Comparison of ENCODE assay signal across 23 cellular contexts in the genomic region with DNA sequence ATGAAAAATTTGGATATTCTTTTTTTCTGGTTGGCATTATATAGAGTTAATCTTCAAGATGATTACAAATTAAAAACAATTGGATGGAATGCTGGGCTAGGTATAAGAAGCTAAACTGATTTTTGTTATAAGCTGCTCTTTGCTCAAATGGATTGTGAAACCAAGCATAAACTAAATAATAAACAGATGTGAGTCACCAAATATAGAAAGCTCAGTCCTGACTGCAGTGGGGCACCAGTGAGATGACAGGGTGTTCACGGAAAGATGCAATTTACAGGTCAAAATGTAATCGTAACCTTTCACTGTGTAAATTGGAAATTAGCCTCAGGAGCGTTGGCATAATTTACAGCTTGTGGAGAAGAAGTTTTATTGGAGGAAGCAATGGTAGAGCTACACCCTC.
A peak's percentile ranks its signal among the peaks of the same experiment; 100 is the strongest.
DNase-seq lines count a peak whose midpoint lies in the region; ATAC-seq lines count a peak whose summit lies in the region.
"Had no signal": no experiment of that assay in that cellular context is flagged by ENCODE, and none has a peak within 500 bp of the region (broad histone marks: within the 10 kb centered on the region; RNA-seq: fewer than 3 reads in every experiment).

No MANE protein-coding gene starts in this region.

- H3K9ac ChIP-seq in BLaER1 treated with 17β-estradiol and CSF1 and Interleukin-3, amounts not matched to agents 10 nM and 100 nM: no peak overlapping the region

- peaks cover 0 to 3% (median 3%) of the 10 kb centered on the region in 11 experiments; a peak in 17 of 22 replicates for H3K9me3 ChIP-seq in BLaER1 treated with 17β-estradiol and CSF1 and Interleukin-3, amounts not matched to agents 10 nM and 100 nM (replicated peaks in 1 of 11)
- H3K9me3 ChIP-seq: gastrocnemius medialis, right lobe of liver, thyroid gland had no signal

- H3K4me1 ChIP-seq in BLaER1 treated with 17β-estradiol and CSF1 and Interleukin-3, amounts not matched to agents 10 nM and 100 nM: peaks cover 0 to 36% (median 28%) of the 10 kb centered on the region in 10 experiments; a peak in 17 of 20 replicates
- H3K4me1 ChIP-seq: gastrocnemius medialis, right lobe of liver, thyroid gland had no signal

- no peaks in the 10 kb centered on the region; a peak in 1 of 22 replicates for H3K27me3 ChIP-seq in BLaER1 treated with 17β-estradiol and CSF1 and Interleukin-3, amounts not matched to agents 10 nM and 100 nM
- H3K27me3 ChIP-seq: gastrocnemius medialis, right lobe of liver, thyroid gland had no signal

- H3K4me2 ChIP-seq in BLaER1 treated with 17β-estradiol and CSF1 and Interleukin-3, amounts not matched to agents 10 nM and 100 nM: peak overlapping the region in 6 of 11 experiments; percentile 63 to 80 (median 74); a peak in 5 of 22 replicates

- H4K20me1 ChIP-seq in BLaER1 treated with 17β-estradiol and CSF1 and Interleukin-3, amounts not matched to agents 10 nM and 100 nM: peaks cover 0 to 22% (median 11%) of the 10 kb centered on the region in 11 experiments; a peak in 12 of 22 replicates

- H3K36me3 ChIP-seq in BLaER1 treated with 17β-estradiol and CSF1 and Interleukin-3, amounts not matched to agents 10 nM and 100 nM: peaks cover 13 to 55% (median 25%) of the 10 kb centered on the region in 11 experiments; a peak in 21 of 22 replicates
- H3K36me3 ChIP-seq: gastrocnemius medialis, right lobe of liver, thyroid gland had no signal

- ATAC-seq in GM19395 (IDR thresholded peaks at IDR 0.05; ENCODE audit: unreplicated experiment): no peak
- no peak for ATAC-seq in HG02678 (IDR thresholded peaks at IDR 0.05; ENCODE audit: unreplicated experiment)
- ATAC-seq: gastrocnemius medialis; right lobe of liver; SK-N-SH treated with all-trans-retinoic acid at 6 μM for 48 hours; stimulated activated naive CD8-positive, alpha-beta T cell treated with anti-CD3 and anti-CD28 coated beads, Interleukin-15, amount 100 ng/mL, for 72 hours had no signal

- H3K27ac ChIP-seq in BLaER1 treated with 17β-estradiol and CSF1 and Interleukin-3, amounts not matched to agents 10 nM and 100 nM: no peak overlapping the region
- H3K27ac ChIP-seq: gastrocnemius medialis, right lobe of liver, thyroid gland had no signal

- H3K4me3 ChIP-seq in BLaER1 treated with 17β-estradiol and CSF1 and Interleukin-3, amounts not matched to agents 10 nM and 100 nM: no peak overlapping the region
- H3K4me3 ChIP-seq: gastrocnemius medialis, right lobe of liver, thyroid gland had no signal

- peak; percentile 5 for DNase-seq in M059J (ENCODE audit: low read depth)
- peak; percentile 42 for DNase-seq in dedifferentiated amniotic fluid mesenchymal stem cell (ENCODE audit: extremely low spot score)
- peak; percentile 13 for DNase-seq in islet precursor cell
- no peak for DNase-seq in 8988T
- DNase-seq in NCI-H1436 treated with DMSO at 0.1 percent for 48 hours (lab: John Stamatoyannopoulos, UW): no peak
- DNase-seq: activated CD4-positive, alpha-beta T cell treated with anti-CD3 and anti-CD28 coated beads, Interleukin-2, amount 50 U/mL, for 1 hour; CD4-positive, alpha-beta memory T cell; DMS 273 treated with DMSO at 0.1 percent for 48 hours; gastrocnemius medialis; hippocampal formation; NCI-H1105; NCI-H2107; NCI-H524; nephron progenitor cell; posterior cingulate gyrus; right lobe of liver; stimulated activated naive CD8-positive, alpha-beta T cell treated with anti-CD3 and anti-CD28 coated beads, Interleukin-15, amount 100 ng/mL, for 72 hours; T-helper 9 cell; thyroid gland had no signal

Comparison
In these comparisons a context has a peak if more than half of its experiments do, and no peak if none do; other contexts are left out.
1. DNase-seq: peak in M059J (single experiment), dedifferentiated amniotic fluid mesenchymal stem cell (single experiment) and islet precursor cell (single experiment); none in 8988T (single experiment) and NCI-H1436 treated with DMSO at 0.1 percent for 48 hours (single experiment).